11 cellular contexts compared by ENCODE assay signal in the genomic region with DNA sequence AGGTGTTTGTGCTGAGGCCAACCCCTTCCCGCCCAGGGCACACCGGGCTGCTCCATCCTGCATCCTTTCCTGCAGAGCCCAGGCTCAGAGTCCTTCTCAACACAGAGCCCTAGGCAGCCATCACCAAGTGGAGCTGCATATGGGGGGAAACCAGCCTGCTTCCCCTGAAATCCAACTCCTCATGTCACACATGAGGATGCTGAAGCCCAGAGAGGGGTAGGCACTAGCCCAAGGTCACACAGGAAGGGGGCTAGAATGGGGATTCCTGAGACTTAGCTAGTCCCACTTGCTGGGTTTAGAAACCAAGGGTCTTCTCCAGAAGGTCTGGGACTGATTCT. TPM values are rescaled to one million over a fixed set of nuclear protein-coding genes. Genes with fewer than 3 reads are reported as not detected.
A peak's percentile ranks its signal among the peaks of the same experiment; 100 is the strongest.
DNase-seq lines count a peak whose midpoint lies in the region; ATAC-seq and TF ChIP-seq lines count a peak whose summit lies in the region.
"Had no signal": no experiment of that assay in that cellular context is flagged by ENCODE, and none has a peak within 500 bp of the region (broad histone marks: within the 10 kb centered on the region; RNA-seq: fewer than 3 reads in every experiment).

No MANE protein-coding gene starts in this region.

- H3K4me1 Mint-ChIP-seq in activated CD4-positive, alpha-beta T cell treated with anti-CD3 and anti-CD28 coated beads for 36 hours, result peaks cover 74% of the 10 kb centered on the region
- H3K4me1 Mint-ChIP-seq in activated CD8-positive, alpha-beta T cell treated with anti-CD3 and anti-CD28 coated beads for 36 hours (ENCODE audit: low read depth), result peaks cover 82% of the 10 kb centered on the region

- POLR2A ChIA-PET in activated CD4-positive, alpha-beta T cell treated with anti-CD3 and anti-CD28 coated beads for 36 hours (lab: Charles Lee), result interaction anchor here (1.0 to 2.3 kb wide), 4 partner anchors 16 to 253 kb away, joined by 3 to 6 read pairs (median 4); no protein-coding TSS in a partner anchor
- POLR2A ChIA-PET in activated CD8-positive, alpha-beta T cell treated with anti-CD3 and anti-CD28 coated beads for 36 hours (lab: Charles Lee), result interaction anchor here (0.7 to 2.5 kb wide), 7 partner anchors 11 to 181 kb away, joined by 3 to 21 read pairs (median 4); a partner anchor contains a TSS

- TF ChIP-seq CTCF in activated CD8-positive, alpha-beta T cell treated with anti-CD3 and anti-CD28 coated beads for 36 hours (IDR thresholded peaks at IDR 0.05), result no peak

- H3K9me3 Mint-ChIP-seq in activated CD4-positive, alpha-beta T cell treated with anti-CD3 and anti-CD28 coated beads for 36 hours (ENCODE audit: low read depth), result peaks cover 2% of the 10 kb centered on the region
- peaks cover 3% of the 10 kb centered on the region for H3K9me3 Mint-ChIP-seq in activated CD8-positive, alpha-beta T cell treated with anti-CD3 and anti-CD28 coated beads for 36 hours
- H3K9me3 Mint-ChIP-seq: H9 had no signal

- H3K27me3 Mint-ChIP-seq in activated CD4-positive, alpha-beta T cell treated with anti-CD3 and anti-CD28 coated beads for 36 hours, result no peaks in the 10 kb centered on the region
- H3K27me3 Mint-ChIP-seq in activated CD8-positive, alpha-beta T cell treated with anti-CD3 and anti-CD28 coated beads for 36 hours, result no peaks in the 10 kb centered on the region

- intact Hi-C loops in activated CD4-positive, alpha-beta T cell treated with anti-CD3 and anti-CD28 coated beads for 36 hours (cut with DNase I, micrococcal nuclease), result loop anchor here (1.0 to 5.0 kb wide), 2 partner anchors 34 to 135 kb away; no protein-coding TSS in a partner anchor
- intact Hi-C loops in activated CD8-positive, alpha-beta T cell treated with anti-CD3 and anti-CD28 coated beads for 36 hours (cut with micrococcal nuclease), result loop anchor here (5.0 kb wide), 1 partner anchor 34 kb away; no protein-coding TSS in a partner anchor

- no peak for ATAC-seq in activated CD4-positive, alpha-beta T cell treated with anti-CD3 and anti-CD28 coated beads for 36 hours
- peak; percentile 6 for ATAC-seq in activated CD8-positive, alpha-beta T cell treated with anti-CD3 and anti-CD28 coated beads for 36 hours

- CTCF ChIA-PET in activated CD4-positive, alpha-beta T cell treated with anti-CD3 and anti-CD28 coated beads for 36 hours (lab: Charles Lee), result interaction anchor here (1.0 to 2.6 kb wide), 2 partner anchors 16 to 36 kb away, joined by 3 to 9 read pairs; no protein-coding TSS in a partner anchor
- CTCF ChIA-PET in activated CD8-positive, alpha-beta T cell treated with anti-CD3 and anti-CD28 coated beads for 36 hours (lab: Charles Lee), result interaction anchor here (1.0 to 4.4 kb wide), 5 partner anchors 11 to 106 kb away, joined by 3 to 30 read pairs (median 3); no protein-coding TSS in a partner anchor

- H3K27ac Mint-ChIP-seq in activated CD4-positive, alpha-beta T cell treated with anti-CD3 and anti-CD28 coated beads for 36 hours, result peak overlapping the region; percentile 91
- H3K27ac Mint-ChIP-seq in activated CD8-positive, alpha-beta T cell treated with anti-CD3 and anti-CD28 coated beads for 36 hours, result peak overlapping the region; percentile 95
- H3K27ac Mint-ChIP-seq: H9 had no signal

- peak overlapping the region; percentile 15 for H3K4me3 Mint-ChIP-seq in activated CD4-positive, alpha-beta T cell treated with anti-CD3 and anti-CD28 coated beads for 36 hours
- peak overlapping the region; percentile 5 for H3K4me3 Mint-ChIP-seq in activated CD8-positive, alpha-beta T cell treated with anti-CD3 and anti-CD28 coated beads for 36 hours
- H3K4me3 Mint-ChIP-seq: H9 had no signal

- peaks cover 2% of the 10 kb centered on the region for H3K36me3 Mint-ChIP-seq in activated CD4-positive, alpha-beta T cell treated with anti-CD3 and anti-CD28 coated beads for 36 hours (ENCODE audit: low read depth)
- H3K36me3 Mint-ChIP-seq in activated CD8-positive, alpha-beta T cell treated with anti-CD3 and anti-CD28 coated beads for 36 hours (ENCODE audit: low read depth), result peaks cover 2% of the 10 kb centered on the region

- DNase-seq in activated CD4-positive, alpha-beta T cell treated with anti-CD3 and anti-CD28 coated beads for 36 hours, result no peak
- no peak for DNase-seq in activated CD4-positive, alpha-beta T cell treated with anti-CD3 and anti-CD28 coated beads, Interleukin-2, amount 50 U/mL, for 1 hour
- DNase-seq in activated CD8-positive, alpha-beta T cell treated with anti-CD3 and anti-CD28 coated beads for 36 hours, result peak; percentile 32
- no peak for DNase-seq in substantia nigra (lab: John Stamatoyannopoulos, UW)
- DNase-seq in stimulated activated CD4-positive, alpha-beta T cell treated with anti-CD3 and anti-CD28 coated beads, Interleukin-4, amount 100 ng/mL, for 4 hours, result no peak
- no peak for DNase-seq in activated CD4-positive, CD25-positive, alpha-beta regulatory T cell (lab: John Stamatoyannopoulos, UW)
- DNase-seq in effector CD4-positive, alpha-beta T cell, result no peak

- peak overlapping the region; percentile 73 for H3K27ac ChIP-seq in layer of hippocampus (ENCODE audit: low read depth, low read length)
- H3K27ac ChIP-seq in substantia nigra (ENCODE audit: low read depth, low read length, poor library complexity, severe bottlenecking), result peak overlapping the region; percentile 2
- H3K27ac ChIP-seq: foreskin keratinocyte had no signal

- no peaks in the 10 kb centered on the region for H3K27me3 ChIP-seq in layer of hippocampus (ENCODE audit: control insufficient read depth, insufficient read depth, low read length)

RNA-seq across cellular contexts. Expression of a gene that starts 5.5 kb away (rescaled TPM):
- total RNA-seq in activated CD4-positive, alpha-beta T cell treated with anti-CD3 and anti-CD28 coated beads for 36 hours, result 100 to 1,000 TPM; 107 to 116 TPM
- 100 to 1,000 TPM; 173 to 191 TPM for total RNA-seq in activated CD8-positive, alpha-beta T cell treated with anti-CD3 and anti-CD28 coated beads for 36 hours
- total RNA-seq: A172 had no signal
